Comparison of ENCODE assay signal across 28 cellular contexts in the genomic region with DNA sequence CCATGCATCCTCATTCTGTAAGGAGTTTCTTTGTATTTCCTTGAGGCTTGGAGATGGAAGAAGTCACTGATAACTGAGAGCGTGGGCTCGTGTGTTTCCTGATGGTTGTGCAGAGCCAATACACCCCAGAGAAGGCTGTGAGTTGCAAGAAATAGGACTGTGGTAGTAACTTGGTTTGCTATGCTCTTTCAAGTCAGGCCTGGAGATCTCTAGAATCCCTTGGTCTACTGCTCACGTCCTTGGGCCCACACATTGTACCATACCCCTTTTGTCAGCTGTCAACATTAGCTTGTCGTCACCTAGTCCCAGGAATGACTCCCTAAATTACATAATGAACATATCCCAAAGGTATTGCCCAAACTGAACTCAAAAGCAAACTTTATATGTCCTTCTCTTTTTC.
"Had no signal": no experiment of that assay in that cellular context is flagged by ENCODE, and none has a peak within 500 bp of the region (broad histone marks: within the 10 kb centered on the region; RNA-seq: fewer than 3 reads in every experiment).

No MANE protein-coding gene starts in this region.

- ATAC-seq: psoas muscle; stimulated activated memory B cell treated with anti-CD40 and anti-IgM and Interleukin-4, amounts not matched to agents 10 μg/mL and 1 μg/mL and 100 μg/mL, for 72 hours; upper lobe of right lung had no signal

- H3K27ac ChIP-seq: ascending aorta, brain microvascular endothelial cell, epithelial cell of prostate, hepatocyte, parathyroid adenoma, psoas muscle, stomach, tibial artery, upper lobe of right lung had no signal

- H3K27me3 Mint-ChIP-seq: activated naive CD8-positive, alpha-beta T cell; dendritic cell treated with granulocyte-macrophage colony-stimulating factor and Interleukin-4, amounts not matched to agents 40 ng/mL and 50 ng/mL, for 4 days; stimulated activated memory B cell treated with anti-CD40 and anti-IgM and Interleukin-4, amounts not matched to agents 10 μg/mL and 1 μg/mL and 100 μg/mL, for 72 hours had no signal

- H3K4me1 ChIP-seq: ascending aorta, parathyroid adenoma, psoas muscle, stomach, upper lobe of right lung had no signal

- H3K9me3 Mint-ChIP-seq: neural crest cell had no signal

- H3K27me3 ChIP-seq: ascending aorta, brain microvascular endothelial cell, hepatocyte, stomach, tibial artery, upper lobe of right lung had no signal

- H3K4me1 Mint-ChIP-seq: neural crest cell; stimulated activated memory B cell treated with anti-CD40 and anti-IgM and Interleukin-4, amounts not matched to agents 10 μg/mL and 1 μg/mL and 100 μg/mL, for 72 hours had no signal

- DNase-seq: activated CD4-positive, alpha-beta T cell treated with anti-CD3 and anti-CD28 coated beads for 4 hours; activated CD4-positive, alpha-beta T cell treated with anti-CD3 and anti-CD28 coated beads, Interleukin-2, amount 50 U/mL, for 48 hours; activated CD4-positive, CD25-positive, alpha-beta regulatory T cell; activated CD8-positive, alpha-beta memory T cell treated with anti-CD3 and anti-CD28 coated beads for 24 hours; activated effector memory CD4-positive, alpha-beta T cell treated with Interleukin-2 at 50 U/mL for 16 hours; activated naive CD4-positive, alpha-beta T cell treated with Interleukin-2 at 50 U/mL for 16 hours; brain microvascular endothelial cell; caudate nucleus; effector CD4-positive, alpha-beta T cell; islet precursor cell; mesendoderm; nucleus accumbens; psoas muscle; stimulated activated CD4-positive, alpha-beta T cell treated with anti-CD3 and anti-CD28 coated beads, Interleukin-1b, Interleukin-23, amount 100 ng/mL, for 48 hours; stimulated activated CD4-positive, alpha-beta T cell treated with anti-CD3 and anti-CD28 coated beads, Interleukin-4, amount 100 ng/mL, for 4 hours; stimulated activated CD8-positive, alpha-beta memory T cell treated with anti-CD3 and anti-CD28 coated beads, Interleukin-4, amount 100 ng/mL, for 48 hours; stomach; tibial artery; upper lobe of right lung had no signal

- H3K4me3 ChIP-seq: ascending aorta, hepatocyte, psoas muscle, smooth muscle cell, stomach, tibial artery, upper lobe of right lung had no signal

- H3K9me3 ChIP-seq: psoas muscle, stomach, tibial artery, upper lobe of right lung had no signal

- H3K36me3 ChIP-seq: ascending aorta, brain microvascular endothelial cell, stomach, tibial artery, upper lobe of right lung had no signal

- H3K36me3 Mint-ChIP-seq: activated naive CD8-positive, alpha-beta T cell had no signal

- H3K27ac Mint-ChIP-seq: activated naive CD8-positive, alpha-beta T cell; dendritic cell treated with granulocyte-macrophage colony-stimulating factor and Interleukin-4, amounts not matched to agents 40 ng/mL and 50 ng/mL, for 4 days; stimulated activated memory B cell treated with anti-CD40 and anti-IgM and Interleukin-4, amounts not matched to agents 10 μg/mL and 1 μg/mL and 100 μg/mL, for 72 hours had no signal

- H3K4me3 Mint-ChIP-seq: activated naive CD8-positive, alpha-beta T cell; dendritic cell treated with granulocyte-macrophage colony-stimulating factor and Interleukin-4, amounts not matched to agents 40 ng/mL and 50 ng/mL, for 4 days; neural crest cell; stimulated activated memory B cell treated with anti-CD40 and anti-IgM and Interleukin-4, amounts not matched to agents 10 μg/mL and 1 μg/mL and 100 μg/mL, for 72 hours had no signal
